15 cellular contexts compared by ENCODE assay signal in genomic region chr2:230413465-230413864, GRCh38. TPM values are rescaled to one million over a fixed set of nuclear protein-coding genes. Genes with fewer than 3 reads are reported as not detected.
DNase-seq lines count a peak whose midpoint lies in the region; ATAC-seq and TF ChIP-seq lines count a peak whose summit lies in the region.
"Had no signal": no experiment of that assay in that cellular context is flagged by ENCODE, and none has a peak within 500 bp of the region (broad histone marks: within the 10 kb centered on the region; RNA-seq: fewer than 3 reads in every experiment).

No MANE protein-coding gene starts in this region.

- peaks cover 49% of the 10 kb centered on the region for H3K4me1 ChIP-seq in CD8-positive, alpha-beta T cell (ENCODE audit: insufficient read depth, low read length)
- peaks cover 26 to 29% of the 10 kb centered on the region in 2 donors for H3K4me1 ChIP-seq in naive thymus-derived CD4-positive, alpha-beta T cell (ENCODE audit: control insufficient read depth in 2 of 2, insufficient read depth in 2 of 2, low read length in 2 of 2)
- H3K4me1 ChIP-seq: BE2C had no signal

- H3K4me1 Mint-ChIP-seq in CD8-positive, alpha-beta T cell (ENCODE audit: low read depth) = peaks cover 80% of the 10 kb centered on the region
- H3K4me1 Mint-ChIP-seq in activated T-helper 1 cell treated with anti-CD3 and anti-CD28 coated beads, Interleukin-12 subunit alpha, Interleukin-12 subunit beta, Interleukin-2, Interleukin-4 antibody, amounts not matched to agents 30 ng/mL and 10 ng/mL and 1 ng/mL, durations not matched to agents 14 hours and 24 hours and 36 hours (ENCODE audit: low read depth) = peaks cover 76% of the 10 kb centered on the region
- peaks cover 33 to 90% (median 76%) of the 10 kb centered on the region in 7 donors for H3K4me1 Mint-ChIP-seq in naive thymus-derived CD4-positive, alpha-beta T cell

- H3K27me3 Mint-ChIP-seq in CD8-positive, alpha-beta T cell (ENCODE audit: low read depth) = no peaks in the 10 kb centered on the region
- H3K27me3 Mint-ChIP-seq in activated T-helper 1 cell treated with anti-CD3 and anti-CD28 coated beads, Interleukin-12 subunit alpha, Interleukin-12 subunit beta, Interleukin-2, Interleukin-4 antibody, amounts not matched to agents 30 ng/mL and 10 ng/mL and 1 ng/mL, durations not matched to agents 14 hours and 24 hours and 36 hours (ENCODE audit: insufficient read depth) = no peaks in the 10 kb centered on the region
- H3K27me3 Mint-ChIP-seq in naive thymus-derived CD4-positive, alpha-beta T cell = no peaks in the 10 kb centered on the region

- H3K4me3 Mint-ChIP-seq in CD8-positive, alpha-beta T cell = peak overlapping the region; percentile 100
- peak overlapping the region; percentile 71 for H3K4me3 Mint-ChIP-seq in activated T-helper 1 cell treated with anti-CD3 and anti-CD28 coated beads, Interleukin-12 subunit alpha, Interleukin-12 subunit beta, Interleukin-2, Interleukin-4 antibody, amounts not matched to agents 30 ng/mL and 10 ng/mL and 1 ng/mL, durations not matched to agents 14 hours and 24 hours and 36 hours
- peak overlapping the region; percentile 62 to 100 (median 100) for H3K4me3 Mint-ChIP-seq in naive thymus-derived CD4-positive, alpha-beta T cell

- no peak for TF ChIP-seq CTCF in CD8-positive, alpha-beta T cell (IDR thresholded peaks at IDR 0.05)

- no peaks in the 10 kb centered on the region for H3K27me3 ChIP-seq in CD8-positive, alpha-beta T cell (ENCODE audit: insufficient read depth, low read length)
- no peaks in the 10 kb centered on the region for H3K27me3 ChIP-seq in naive thymus-derived CD4-positive, alpha-beta T cell (ENCODE audit: control insufficient read depth in 2 of 2, insufficient read depth in 2 of 2, low read length in 2 of 2)
- H3K27me3 ChIP-seq: ovary had no signal

- no peak for DNase-seq in CD8-positive, alpha-beta T cell
- peak; percentile 7 for DNase-seq in Jurkat, Clone E6-1 (ENCODE audit: low read depth, low spot score)
- no peak for DNase-seq in activated T-helper 1 cell treated with anti-CD3 and anti-CD28 coated beads, Interleukin-12 subunit alpha, Interleukin-12 subunit beta, Interleukin-2, Interleukin-4 antibody, amounts not matched to agents 30 ng/mL and 10 ng/mL and 1 ng/mL, durations not matched to agents 14 hours and 24 hours and 36 hours (ENCODE audit: low spot score)
- DNase-seq in naive thymus-derived CD4-positive, alpha-beta T cell = peak in 1 of 9 donors; percentile 22
- DNase-seq in central memory CD4-positive, alpha-beta T cell = no peak
- DNase-seq: BE2C; DMS53; NCI-H2029 treated with DMSO at 0.1 percent for 48 hours; NCI-H526 treated with DMSO at 0.1 percent for 48 hours; ovary; stimulated activated CD4-positive, alpha-beta T cell treated with anti-CD3 and anti-CD28 coated beads, Interleukin-2, amount 100 ng/mL, for 48 hours had no signal

- H3K36me3 ChIP-seq in CD8-positive, alpha-beta T cell (ENCODE audit: insufficient read depth, low read length) = no peaks in the 10 kb centered on the region
- H3K36me3 ChIP-seq in naive thymus-derived CD4-positive, alpha-beta T cell (ENCODE audit: control insufficient read depth in 2 of 3, insufficient read depth in 3 of 3, low read length in 3 of 3) = no peaks in the 10 kb centered on the region
- H3K36me3 ChIP-seq: BE2C, ovary had no signal

- H3K9me3 ChIP-seq in CD8-positive, alpha-beta T cell (ENCODE audit: low read length) = no peaks in the 10 kb centered on the region
- no peaks in the 10 kb centered on the region for H3K9me3 ChIP-seq in naive thymus-derived CD4-positive, alpha-beta T cell (ENCODE audit: control insufficient read depth in 2 of 3, low read length in 3 of 3)
- H3K9me3 ChIP-seq: BE2C, mucosa of descending colon, ovary had no signal

- no peak overlapping the region for H3K4me3 ChIP-seq in CD8-positive, alpha-beta T cell (ENCODE audit: low read depth, low read length)
- no peak overlapping the region for H3K4me3 ChIP-seq in Jurkat, Clone E6-1 (ENCODE audit: low read length)
- no peak overlapping the region for H3K4me3 ChIP-seq in naive thymus-derived CD4-positive, alpha-beta T cell (ENCODE audit: low read length)
- H3K4me3 ChIP-seq: mucosa of descending colon, ovary had no signal

- H3K36me3 Mint-ChIP-seq in CD8-positive, alpha-beta T cell = peaks cover 25% of the 10 kb centered on the region
- H3K36me3 Mint-ChIP-seq in activated T-helper 1 cell treated with anti-CD3 and anti-CD28 coated beads, Interleukin-12 subunit alpha, Interleukin-12 subunit beta, Interleukin-2, Interleukin-4 antibody, amounts not matched to agents 30 ng/mL and 10 ng/mL and 1 ng/mL, durations not matched to agents 14 hours and 24 hours and 36 hours (ENCODE audit: low read depth) = peaks cover 14% of the 10 kb centered on the region
- H3K36me3 Mint-ChIP-seq in naive thymus-derived CD4-positive, alpha-beta T cell = peaks cover 0 to 19% (median 4%) of the 10 kb centered on the region in 5 donors

- H3K27ac Mint-ChIP-seq in CD8-positive, alpha-beta T cell = peak overlapping the region; percentile 100
- H3K27ac Mint-ChIP-seq in activated T-helper 1 cell treated with anti-CD3 and anti-CD28 coated beads, Interleukin-12 subunit alpha, Interleukin-12 subunit beta, Interleukin-2, Interleukin-4 antibody, amounts not matched to agents 30 ng/mL and 10 ng/mL and 1 ng/mL, durations not matched to agents 14 hours and 24 hours and 36 hours = peak overlapping the region; percentile 92
- H3K27ac Mint-ChIP-seq in naive thymus-derived CD4-positive, alpha-beta T cell = peak overlapping the region; percentile 93 to 99 (median 99)

- intact Hi-C loops in CD8-positive, alpha-beta T cell (cut with DNase I, micrococcal nuclease) = loop anchor here (5.0 to 10.0 kb wide), 7 partner anchors 34 to 1051 kb away; partner anchors contain the start of genes SP140L (in 2 of the 2), CAB39 (in 1 of the 2) and NCL (in 1 of the 2)
- intact Hi-C loops in activated T-helper 1 cell treated with anti-CD3 and anti-CD28 coated beads, Interleukin-12 subunit alpha, Interleukin-12 subunit beta, Interleukin-2, Interleukin-4 antibody, amounts not matched to agents 30 ng/mL and 10 ng/mL and 1 ng/mL, durations not matched to agents 14 hours and 24 hours and 36 hours (cut with micrococcal nuclease) = loop anchor here (5.0 kb wide), 1 partner anchor 66 kb away; no protein-coding TSS in a partner anchor
- intact Hi-C loops in naive thymus-derived CD4-positive, alpha-beta T cell (cut with micrococcal nuclease) = loop anchor here (10.0 kb wide), 4 partner anchors 381 to 1291 kb away; partner anchors contain the start of genes FBXO36 (in 1 of the 2), PSMD1 (in 1 of the 2), PTMA (in 1 of the 2) and TRIP12 (in 1 of the 2)

- H3K9me3 Mint-ChIP-seq in CD8-positive, alpha-beta T cell = no peaks in the 10 kb centered on the region
- no peaks in the 10 kb centered on the region for H3K9me3 Mint-ChIP-seq in activated T-helper 1 cell treated with anti-CD3 and anti-CD28 coated beads, Interleukin-12 subunit alpha, Interleukin-12 subunit beta, Interleukin-2, Interleukin-4 antibody, amounts not matched to agents 30 ng/mL and 10 ng/mL and 1 ng/mL, durations not matched to agents 14 hours and 24 hours and 36 hours
- H3K9me3 Mint-ChIP-seq in naive thymus-derived CD4-positive, alpha-beta T cell = no peaks in the 10 kb centered on the region

- POLR2A ChIA-PET in CD8-positive, alpha-beta T cell (lab: Charles Lee) = no interaction called here
- POLR2A ChIA-PET in naive thymus-derived CD4-positive, alpha-beta T cell (lab: Charles Lee) = interaction anchor here (4.2 kb wide), 1 partner anchor 86 kb away, joined by 14 read pairs; the partner anchor contains the start of gene SP140L

- no peak overlapping the region for H3K27ac ChIP-seq in CD8-positive, alpha-beta T cell (ENCODE audit: low read depth, low read length)
- peak overlapping the region; percentile 98 for H3K27ac ChIP-seq in naive thymus-derived CD4-positive, alpha-beta T cell (ENCODE audit: low read depth, low read length)
- H3K27ac ChIP-seq: ovary had no signal

- ATAC-seq in CD8-positive, alpha-beta T cell = no peak
- no peak for ATAC-seq in naive thymus-derived CD4-positive, alpha-beta T cell
- no peak for ATAC-seq in GM18861 (IDR thresholded peaks at IDR 0.05; ENCODE audit: unreplicated experiment)
- ATAC-seq in HG02973 (IDR thresholded peaks at IDR 0.05; ENCODE audit: unreplicated experiment) = no peak
- ATAC-seq: left colon, mucosa of descending colon had no signal

- CTCF ChIA-PET in CD8-positive, alpha-beta T cell (lab: Charles Lee) = no interaction called here
- CTCF ChIA-PET in naive thymus-derived CD4-positive, alpha-beta T cell (lab: Charles Lee) = no interaction called here

RNA-seq across cellular contexts. Expression of gene SP100, which starts 2.5 kb away (rescaled TPM):
- total RNA-seq in CD8-positive, alpha-beta T cell = 100 to 1,000 TPM; 218 to 240 TPM
- polyA plus RNA-seq in Jurkat, Clone E6-1 (2012; ENCODE audit: insufficient read depth, insufficient read length) = 36.9 TPM
- 161 and 171 TPM in 2 replicates for total RNA-seq in activated T-helper 1 cell treated with anti-CD3 and anti-CD28 coated beads, Interleukin-12 subunit alpha, Interleukin-12 subunit beta, Interleukin-2, Interleukin-4 antibody, amounts not matched to agents 30 ng/mL and 10 ng/mL and 1 ng/mL, durations not matched to agents 14 hours and 24 hours and 36 hours
- 100 to 1,000 TPM; 203 to 391 (median 214) TPM for total RNA-seq in naive thymus-derived CD4-positive, alpha-beta T cell
- polyA plus RNA-seq in naive thymus-derived CD4-positive, alpha-beta T cell = 100 to 1,000 TPM; 103 to 191 TPM
